In the genomic region with DNA sequence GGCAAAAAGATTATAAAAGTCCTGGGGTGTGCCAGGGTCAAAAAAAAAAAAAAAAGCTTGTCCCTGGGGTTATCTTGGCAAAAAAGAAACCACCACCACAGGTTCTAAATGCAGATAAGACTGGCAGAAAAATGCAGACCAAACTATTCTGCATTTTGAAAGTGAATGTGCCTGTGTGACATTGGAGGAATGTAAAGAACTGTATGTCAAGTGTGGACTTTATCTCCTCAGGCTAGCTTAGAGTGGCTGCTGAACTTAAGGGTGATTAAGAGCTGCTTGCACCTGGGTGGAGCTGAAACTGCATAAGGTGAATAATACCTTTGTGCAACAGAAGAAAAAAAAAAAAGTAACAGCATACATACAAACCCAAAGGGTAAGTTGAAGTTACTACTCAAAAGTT, we compare ENCODE assay signal across 1 cellular context.
TF ChIP-seq lines count a peak whose summit lies in the region.

No MANE protein-coding gene starts in this region.

TF ChIP-seq in GM12878, 131 proteins besides CTCF, POLR2A, EP300 and RAD21 (continued from another document):
- TF ChIP-seq MLLT1 (IDR thresholded peaks at IDR 0.05) (no peak), EGR1 (IDR thresholded peaks at IDR 0.05; ENCODE audit: borderline replicate concordance in 1 of 2, low read depth in 2 of 2, low read length in 2 of 2) (no peak), KAT2A (conservative IDR thresholded peaks at IDR 0.05; ENCODE audit: control insufficient read depth, low read depth, low read length) (no peak), SUPT20H (IDR thresholded peaks at IDR 0.05; ENCODE audit: borderline replicate concordance, control insufficient read depth, low read depth, low read length) (no peak), CREM (IDR thresholded peaks at IDR 0.05; ENCODE audit: low read depth) (no peak), MTA3 (IDR thresholded peaks at IDR 0.05; ENCODE audit: borderline replicate concordance, low read length) (no peak), ZBTB33 (IDR thresholded peaks at IDR 0.05) (no peak), BRCA1 (IDR thresholded peaks at IDR 0.05; ENCODE audit: low read depth, low read length) (no peak), POU2F2 (IDR thresholded peaks at IDR 0.05; ENCODE audit: borderline replicate concordance, low read depth, low read length) (no peak)
- TF ChIP-seq, protein P1, sequence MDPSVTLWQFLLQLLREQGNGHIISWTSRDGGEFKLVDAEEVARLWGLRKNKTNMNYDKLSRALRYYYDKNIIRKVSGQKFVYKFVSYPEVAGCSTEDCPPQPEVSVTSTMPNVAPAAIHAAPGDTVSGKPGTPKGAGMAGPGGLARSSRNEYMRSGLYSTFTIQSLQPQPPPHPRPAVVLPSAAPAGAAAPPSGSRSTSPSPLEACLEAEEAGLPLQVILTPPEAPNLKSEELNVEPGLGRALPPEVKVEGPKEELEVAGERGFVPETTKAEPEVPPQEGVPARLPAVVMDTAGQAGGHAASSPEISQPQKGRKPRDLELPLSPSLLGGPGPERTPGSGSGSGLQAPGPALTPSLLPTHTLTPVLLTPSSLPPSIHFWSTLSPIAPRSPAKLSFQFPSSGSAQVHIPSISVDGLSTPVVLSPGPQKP (IDR thresholded peaks at IDR 0.05; ENCODE audit: low read depth, low read length): no peak
